ENCODE assay signal across 1 cellular context in genomic region chr21:41861255-41861654, GRCh38.
TF ChIP-seq lines count a peak whose summit lies in the region.

No MANE protein-coding gene starts in this region.

TF ChIP-seq in HEK293, 187 proteins besides CTCF, POLR2A, EP300 and RAD21 (continued from another document):
- peak; percentile 95 for TF ChIP-seq ZBTB11 (tag by site-specific recombination; conservative IDR thresholded peaks at IDR 0.05; ENCODE audit: low read depth)
TF ChIP-seq in HEK293: peak in this region for 3.
